1 cellular context compared by ENCODE assay signal in genomic region chr10:116889066-116889465, GRCh38.
TF ChIP-seq lines count a peak whose summit lies in the region.

No MANE protein-coding gene starts in this region.

TF ChIP-seq in IMR-90, 13 proteins besides CTCF, POLR2A, EP300 and RAD21 (continued from another document):
- TF ChIP-seq, protein P1, sequence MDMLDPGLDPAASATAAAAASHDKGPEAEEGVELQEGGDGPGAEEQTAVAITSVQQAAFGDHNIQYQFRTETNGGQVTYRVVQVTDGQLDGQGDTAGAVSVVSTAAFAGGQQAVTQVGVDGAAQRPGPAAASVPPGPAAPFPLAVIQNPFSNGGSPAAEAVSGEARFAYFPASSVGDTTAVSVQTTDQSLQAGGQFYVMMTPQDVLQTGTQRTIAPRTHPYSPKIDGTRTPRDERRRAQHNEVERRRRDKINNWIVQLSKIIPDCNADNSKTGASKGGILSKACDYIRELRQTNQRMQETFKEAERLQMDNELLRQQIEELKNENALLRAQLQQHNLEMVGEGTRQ (IDR thresholded peaks at IDR 0.05; ENCODE audit: low read depth, low read length), result no peak
- TF ChIP-seq MXI1 (IDR thresholded peaks at IDR 0.05; ENCODE audit: borderline replicate concordance, low read depth, low read length) (no peak), SMC3 (IDR thresholded peaks at IDR 0.05; ENCODE audit: low read depth, low read length) (no peak), NFE2L2 (IDR thresholded peaks at IDR 0.05; ENCODE audit: low read depth, low read length) (no peak), CHD1 (IDR thresholded peaks at IDR 0.05; ENCODE audit: low read depth, low read length) (no peak), FOS (IDR thresholded peaks at IDR 0.05; ENCODE audit: low read depth, low read length) (no peak), RCOR1 (IDR thresholded peaks at IDR 0.05; ENCODE audit: insufficient replicate concordance, low read length) (no peak), CEBPB (IDR thresholded peaks at IDR 0.05; ENCODE audit: low read depth, low read length) (no peak)
